In the genomic region with DNA sequence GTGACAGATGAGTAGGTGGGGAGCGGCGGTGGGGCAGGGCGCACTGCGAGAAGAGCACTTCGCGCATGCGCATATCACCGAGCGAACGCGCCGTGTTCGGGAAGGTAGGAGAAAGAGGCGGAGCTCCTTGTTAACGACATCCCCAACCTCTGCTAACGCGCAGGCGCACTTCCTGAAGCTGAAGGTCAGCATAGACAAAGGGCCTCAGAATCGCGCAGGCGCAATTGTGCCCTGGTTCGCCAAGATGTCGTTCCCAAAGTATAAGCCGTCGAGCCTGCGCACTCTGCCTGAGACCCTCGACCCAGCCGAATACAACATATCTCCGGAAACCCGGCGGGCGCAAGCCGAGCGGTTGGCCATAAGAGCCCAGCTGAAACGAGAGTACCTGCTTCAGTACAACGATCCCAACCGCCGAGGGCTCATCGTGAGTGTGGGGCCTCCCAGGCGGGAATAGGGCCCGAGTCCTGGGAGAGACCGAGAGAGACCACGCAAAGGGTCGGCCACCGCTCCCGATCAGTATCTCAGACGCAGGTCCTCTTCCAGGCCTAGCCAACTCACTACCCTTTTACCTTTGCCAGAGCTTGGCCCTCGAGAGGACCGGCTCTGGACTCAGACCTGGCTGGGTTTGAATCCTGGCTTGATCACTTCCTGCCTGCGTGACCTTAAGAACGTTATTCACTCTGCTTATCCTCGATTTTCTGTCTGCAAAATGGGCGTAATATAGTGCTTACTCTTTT, we compare ENCODE assay signal across 8 cellular contexts. TPM values are rescaled to one million over a fixed set of nuclear protein-coding genes. Genes with fewer than 3 reads are reported as not detected.
DNase-seq lines count a peak whose midpoint lies in the region; ATAC-seq and TF ChIP-seq lines count a peak whose summit lies in the region.

A gene (plus strand): TSS at position 221 of the 737 bp plus-strand sequence. CDS start 24 bp downstream, at position 245.

- POLR2A ChIA-PET in PC-3 (lab: Charles Lee; ENCODE audit: unreplicated experiment) = interaction anchor here (0.6 to 1.0 kb wide), 9 partner anchors 15 to 867 kb away, joined by 3 to 6 read pairs (median 3); no protein-coding TSS in a partner anchor

- peak within 1 kb of the TSS; percentile 92 for H2AFZ ChIP-seq in PC-3 (ENCODE audit: low read length)

- H3K27me3 ChIP-seq in PC-3 (ENCODE audit: low read length) = no peaks in the 10 kb centered on the region
- H3K27me3 ChIP-seq in mononuclear cell (ENCODE audit: insufficient read depth, low read length) = no peaks in the 10 kb centered on the region

- peaks cover 40% of the 10 kb centered on the region for H3K79me2 ChIP-seq in PC-3 (ENCODE audit: low read length)

- no peaks in the 10 kb centered on the region for H3F3A ChIP-seq in PC-3 (ENCODE audit: low read length, unreplicated experiment)

- TF ChIP-seq RAD21 in Ishikawa (IDR thresholded peaks at IDR 0.05; ENCODE audit: low read depth) = no peak

- DNase-seq in DMS114 treated with DMSO at 0.1 percent for 48 hours (lab: John Stamatoyannopoulos, UW; ENCODE audit: unreplicated experiment) = peak; percentile 97
- peak; percentile 100 for DNase-seq in PC-3
- peak; percentile 89 for DNase-seq in activated T-cell treated with anti-CD3 and anti-CD28 coated beads for 48 hours (ENCODE audit: low read depth)
- peak; percentile 98 for DNase-seq in epithelial cell of esophagus (ENCODE audit: low read depth)
- peak; percentile 89 to 93 for DNase-seq in stimulated activated CD8-positive, alpha-beta memory T cell treated with anti-CD3 and anti-CD28 coated beads, Interleukin-4, amount 100 ng/mL, for 1 hour (ENCODE audit: low read depth in 2 of 2, low spot score in 1 of 2)

- TF ChIP-seq EP300 in Ishikawa (IDR thresholded peaks at IDR 0.05; ENCODE audit: borderline replicate concordance) = no peak

- H3K27ac ChIP-seq in PC-3 (ENCODE audit: low read length) = peak within 1 kb of the TSS; percentile 68

- H3K4me2 ChIP-seq in PC-3 (ENCODE audit: low read length) = peak within 1 kb of the TSS; percentile 85

- 0 out of 2 replicates have a peak, but pooled peaks cover 4% of the 10 kb centered on the region for H4K20me1 ChIP-seq in PC-3 (ENCODE audit: low read length)

- peak within 1 kb of the TSS; percentile 98 for H3K9ac ChIP-seq in PC-3 (ENCODE audit: low read length)

- ATAC-seq in GM21576 (IDR thresholded peaks at IDR 0.05; ENCODE audit: unreplicated experiment) = peak; percentile 92
- peak; percentile 98 for ATAC-seq in PC-3

- no peaks in the 10 kb centered on the region for H3K9me3 ChIP-seq in PC-3 (ENCODE audit: low read length)
- H3K9me3 ChIP-seq in mononuclear cell (ENCODE audit: low read depth, low read length) = no peaks in the 10 kb centered on the region

- no peaks in the 10 kb centered on the region for H3K9me2 ChIP-seq in PC-3 (replicated peaks; ENCODE audit: low read length)

- BruUV-seq in PC-3 (replicated peaks; lab: Mats Ljungman, UMichigan) = TSS peak; percentile 75

- H3K4me3 ChIP-seq in PC-3 (ENCODE audit: low read length) (peak within 1 kb of the TSS; percentile 93), epithelial cell of esophagus (ENCODE audit: low read length) (peak within 1 kb of the TSS; percentile 83), mononuclear cell (ENCODE audit: low read length) (peak within 1 kb of the TSS; percentile 75)

- peaks cover 28% of the 10 kb centered on the region for H3K36me3 ChIP-seq in PC-3 (ENCODE audit: low read depth, low read length)

- H3K4me1 ChIP-seq in PC-3 (ENCODE audit: insufficient read depth, low read length) (peaks cover 19% of the 10 kb centered on the region), mononuclear cell (ENCODE audit: insufficient read depth, low read length) (peaks cover 25% of the 10 kb centered on the region)

- TF ChIP-seq CTCF in PC-3 (conservative IDR thresholded peaks at IDR 0.05; ENCODE audit: low read depth, low read length) = no peak
- no peak for TF ChIP-seq CTCF in epithelial cell of esophagus (IDR thresholded peaks at IDR 0.05; ENCODE audit: insufficient read depth, low read depth, low read length, missing control alignments)

- intact Hi-C loops in PC-3 (cut with micrococcal nuclease) = loop anchor here (1.0 to 2.0 kb wide), 3 partner anchors 35 to 179 kb away; a partner anchor contains a TSS

- CTCF ChIA-PET in PC-3 (lab: Charles Lee) = interaction anchor here (0.8 to 1.5 kb wide), 4 partner anchors 29 to 199 kb away, joined by 4 to 14 read pairs (median 6); no protein-coding TSS in a partner anchor

TF ChIP-seq in Ishikawa, 13 proteins besides CTCF, POLR2A, EP300 and RAD21:
- TF ChIP-seq, protein P1, sequence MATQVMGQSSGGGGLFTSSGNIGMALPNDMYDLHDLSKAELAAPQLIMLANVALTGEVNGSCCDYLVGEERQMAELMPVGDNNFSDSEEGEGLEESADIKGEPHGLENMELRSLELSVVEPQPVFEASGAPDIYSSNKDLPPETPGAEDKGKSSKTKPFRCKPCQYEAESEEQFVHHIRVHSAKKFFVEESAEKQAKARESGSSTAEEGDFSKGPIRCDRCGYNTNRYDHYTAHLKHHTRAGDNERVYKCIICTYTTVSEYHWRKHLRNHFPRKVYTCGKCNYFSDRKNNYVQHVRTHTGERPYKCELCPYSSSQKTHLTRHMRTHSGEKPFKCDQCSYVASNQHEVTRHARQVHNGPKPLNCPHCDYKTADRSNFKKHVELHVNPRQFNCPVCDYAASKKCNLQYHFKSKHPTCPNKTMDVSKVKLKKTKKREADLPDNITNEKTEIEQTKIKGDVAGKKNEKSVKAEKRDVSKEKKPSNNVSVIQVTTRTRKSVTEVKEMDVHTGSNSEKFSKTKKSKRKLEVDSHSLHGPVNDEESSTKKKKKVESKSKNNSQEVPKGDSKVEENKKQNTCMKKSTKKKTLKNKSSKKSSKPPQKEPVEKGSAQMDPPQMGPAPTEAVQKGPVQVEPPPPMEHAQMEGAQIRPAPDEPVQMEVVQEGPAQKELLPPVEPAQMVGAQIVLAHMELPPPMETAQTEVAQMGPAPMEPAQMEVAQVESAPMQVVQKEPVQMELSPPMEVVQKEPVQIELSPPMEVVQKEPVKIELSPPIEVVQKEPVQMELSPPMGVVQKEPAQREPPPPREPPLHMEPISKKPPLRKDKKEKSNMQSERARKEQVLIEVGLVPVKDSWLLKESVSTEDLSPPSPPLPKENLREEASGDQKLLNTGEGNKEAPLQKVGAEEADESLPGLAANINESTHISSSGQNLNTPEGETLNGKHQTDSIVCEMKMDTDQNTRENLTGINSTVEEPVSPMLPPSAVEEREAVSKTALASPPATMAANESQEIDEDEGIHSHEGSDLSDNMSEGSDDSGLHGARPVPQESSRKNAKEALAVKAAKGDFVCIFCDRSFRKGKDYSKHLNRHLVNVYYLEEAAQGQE (IDR thresholded peaks at IDR 0.05; ENCODE audit: low read depth) = no peak
- TF ChIP-seq TEAD4 (IDR thresholded peaks at IDR 0.05) (no peak), CREB1 (IDR thresholded peaks at IDR 0.05; ENCODE audit: low read depth) (no peak), TAF1 (IDR thresholded peaks at IDR 0.05; ENCODE audit: low read depth) (peak; percentile 62; the same call in 1 of the 2 replicates), NFIC (IDR thresholded peaks at IDR 0.05) (no peak), CEBPB (IDR thresholded peaks at IDR 0.05) (no peak), EGR1 (IDR thresholded peaks at IDR 0.05) (no peak), YY1 (IDR thresholded peaks at IDR 0.05; ENCODE audit: low read depth) (peak; percentile 75), ZBTB7A (IDR thresholded peaks at IDR 0.05; ENCODE audit: low read depth) (peak; percentile 41; the same call in 1 of the 2 replicates), FOXM1 (IDR thresholded peaks at IDR 0.05; ENCODE audit: borderline replicate concordance, low read depth) (no peak)
- TF ChIP-seq, protein P2, sequence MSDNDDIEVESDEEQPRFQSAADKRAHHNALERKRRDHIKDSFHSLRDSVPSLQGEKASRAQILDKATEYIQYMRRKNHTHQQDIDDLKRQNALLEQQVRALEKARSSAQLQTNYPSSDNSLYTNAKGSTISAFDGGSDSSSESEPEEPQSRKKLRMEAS (IDR thresholded peaks at IDR 0.05) = no peak
- TF ChIP-seq, protein P3, sequence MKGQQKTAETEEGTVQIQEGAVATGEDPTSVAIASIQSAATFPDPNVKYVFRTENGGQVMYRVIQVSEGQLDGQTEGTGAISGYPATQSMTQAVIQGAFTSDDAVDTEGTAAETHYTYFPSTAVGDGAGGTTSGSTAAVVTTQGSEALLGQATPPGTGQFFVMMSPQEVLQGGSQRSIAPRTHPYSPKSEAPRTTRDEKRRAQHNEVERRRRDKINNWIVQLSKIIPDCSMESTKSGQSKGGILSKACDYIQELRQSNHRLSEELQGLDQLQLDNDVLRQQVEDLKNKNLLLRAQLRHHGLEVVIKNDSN (IDR thresholded peaks at IDR 0.05) = no peak

RNA-seq across cellular contexts. Expression of the gene that starts here (rescaled TPM):
- 239 and 283 TPM in 2 replicates for total RNA-seq in PC-3 (2014; rRNA removed)
- 71.6 TPM for total RNA-seq in mononuclear cell

Comparison
In these comparisons a context has a peak if more than half of its experiments do, and no peak if none do; other contexts are left out.
1. Peak in every context shown above with its lines: DNase-seq, ATAC-seq, H3K4me3 ChIP-seq and H3K27ac ChIP-seq.